In the genomic region with DNA sequence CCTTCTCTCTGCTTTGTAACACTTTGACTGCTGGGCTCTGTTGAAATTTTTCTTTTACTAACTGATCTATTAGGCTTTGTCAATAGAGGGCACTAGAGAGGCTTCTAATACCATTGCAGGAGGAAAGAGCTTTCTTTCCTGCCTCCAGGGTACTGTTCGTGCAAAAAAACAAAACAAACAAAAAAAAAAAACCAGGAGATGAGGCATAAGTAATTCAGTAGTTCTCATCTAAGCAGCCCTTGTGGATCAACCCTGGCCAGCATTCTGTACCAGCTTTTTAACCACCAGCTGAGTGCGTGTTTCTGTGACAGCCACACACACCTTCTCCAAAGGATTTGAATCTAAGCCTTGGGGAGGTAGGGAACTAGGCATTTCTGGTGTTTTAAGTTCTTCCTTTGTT, we compare ENCODE assay signal across 8 cellular contexts.
DNase-seq lines count a peak whose midpoint lies in the region; ATAC-seq and TF ChIP-seq lines count a peak whose summit lies in the region.

No MANE protein-coding gene starts in this region.

- H4K12ac ChIP-seq in trophoblast cell (ENCODE audit: low read depth, low read length) = no peak overlapping the region

- no peaks in the 10 kb centered on the region for H3K79me2 ChIP-seq in trophoblast cell (ENCODE audit: control insufficient read depth, insufficient read depth, low read length, poor library complexity)

- H3K4me1 ChIP-seq in heart right ventricle (no peaks in the 10 kb centered on the region), NT2/D1 (ENCODE audit: insufficient read depth, insufficient read length) (no peaks in the 10 kb centered on the region), trophoblast cell (ENCODE audit: control insufficient read depth in 1 of 2, insufficient read depth in 2 of 2, low read length in 2 of 2) (peaks cover 0 to 2% of the 10 kb centered on the region in 2 experiments)

- DNase-seq in heart right ventricle (no peak), Right ventricle myocardium superior (no peak), NT2/D1 (ENCODE audit: low read depth, low spot score) (peak; percentile 44), epithelial cell of prostate (ENCODE audit: low read depth, low spot score) (peak; percentile 20), trophoblast cell (peak in 1 of 2 donors; percentile 77), NCI-H2029 (lab: John Stamatoyannopoulos, UW) (no peak)

- H3K4me3 ChIP-seq in heart right ventricle (no peak overlapping the region), NT2/D1 (ENCODE audit: insufficient read length, low read depth) (no peak overlapping the region), trophoblast cell (ENCODE audit: low read depth, low read length) (no peak overlapping the region)

- H3K79me1 ChIP-seq in trophoblast cell (ENCODE audit: low read length) = no peaks in the 10 kb centered on the region

- peak; percentile 27 to 70 (median 53) for TF ChIP-seq CTCF in heart right ventricle (IDR thresholded peaks at IDR 0.05)

- H2BK12ac ChIP-seq in trophoblast cell (ENCODE audit: low read length) = no peak overlapping the region

- no peak overlapping the region for H4K91ac ChIP-seq in trophoblast cell (ENCODE audit: low read depth, low read length)

- H3K18ac ChIP-seq in trophoblast cell (ENCODE audit: low read length) = no peak overlapping the region

- H3K9ac ChIP-seq in NT2/D1 (ENCODE audit: insufficient read length, low read depth) (no peak overlapping the region), trophoblast cell (ENCODE audit: low read length) (no peak overlapping the region)

- no peak overlapping the region for H2BK120ac ChIP-seq in trophoblast cell (ENCODE audit: insufficient read depth, low read length, poor library complexity)

- no peak overlapping the region for H2AK5ac ChIP-seq in trophoblast cell (ENCODE audit: low read length)

- H3K27ac ChIP-seq in heart right ventricle = no peak overlapping the region
- no peak overlapping the region for H3K27ac ChIP-seq in epithelial cell of prostate
- no peak overlapping the region for H3K27ac ChIP-seq in trophoblast cell (ENCODE audit: low read depth, low read length)

- no peak overlapping the region for H4K8ac ChIP-seq in trophoblast cell (ENCODE audit: low read depth, low read length)

- H2AFZ ChIP-seq in trophoblast cell (ENCODE audit: insufficient read depth, low read length, poor library complexity) = no peak overlapping the region

- H3K4ac ChIP-seq in trophoblast cell (ENCODE audit: low read depth, low read length) = no peak overlapping the region

- ATAC-seq in heart right ventricle (no peak), Right ventricle myocardium superior (ENCODE audit: poor library complexity) (no peak), HG03432 (IDR thresholded peaks at IDR 0.05; ENCODE audit: unreplicated experiment) (peak; percentile 72), HG03196 (IDR thresholded peaks at IDR 0.05; ENCODE audit: unreplicated experiment) (no peak)

- H3K36me3 ChIP-seq in heart right ventricle (no peaks in the 10 kb centered on the region), NT2/D1 (ENCODE audit: insufficient read depth, insufficient read length, low read length) (no peaks in the 10 kb centered on the region), trophoblast cell (ENCODE audit: control insufficient read depth in 1 of 2, insufficient read depth in 2 of 2, low read length in 2 of 2) (no peaks in the 10 kb centered on the region)

- H3K23ac ChIP-seq in trophoblast cell (ENCODE audit: low read length) = no peak overlapping the region

- H3K9me3 ChIP-seq in heart right ventricle = no peaks in the 10 kb centered on the region
- no peaks in the 10 kb centered on the region for H3K9me3 ChIP-seq in NT2/D1 (ENCODE audit: insufficient read depth, low read length)
- no peaks in the 10 kb centered on the region for H3K9me3 ChIP-seq in trophoblast cell (ENCODE audit: insufficient read depth, low read depth, low read length)

- no peak overlapping the region for H2BK5ac ChIP-seq in trophoblast cell (ENCODE audit: low read depth, low read length, poor library complexity)

- H3K27me3 ChIP-seq in heart right ventricle (no peaks in the 10 kb centered on the region), NT2/D1 (ENCODE audit: insufficient read depth, insufficient read length) (no peaks in the 10 kb centered on the region), trophoblast cell (ENCODE audit: insufficient read depth, low read length) (no peaks in the 10 kb centered on the region)

- WGBS in heart right ventricle, 2 donors = 57 to 59% methylated on average over 2 of the region's 2 CpGs
- no CpG with 5 or more reads among the region's 2 CpGs for WGBS in trophoblast cell (ENCODE audit: extremely low coverage, insufficient coverage, insufficient read length)

- intact Hi-C loops in heart right ventricle (cut with DNase I) = loop anchor here in 1 of 10 donors (10.0 kb wide), 1 partner anchor 431 kb away; no protein-coding TSS in a partner anchor
- intact Hi-C loops in Right ventricle myocardium superior (cut with DNase I) = no loop called here

- peak overlapping the region; percentile 22 for H3K4me2 ChIP-seq in trophoblast cell (ENCODE audit: low read length)

- H3K14ac ChIP-seq in trophoblast cell (ENCODE audit: low read length) = no peak overlapping the region

Comparison
In these comparisons a context has a peak if more than half of its experiments do, and no peak if none do; other contexts are left out.
1. DNase-seq: peak in NT2/D1 (single experiment) and epithelial cell of prostate (single experiment); none in heart right ventricle (0 of 2), Right ventricle myocardium superior (single experiment) and NCI-H2029 (single experiment).